Comparison of ENCODE assay signal across 8 cellular contexts in genomic region chr1:77682442-77683141, GRCh38. TPM values are rescaled to one million over a fixed set of nuclear protein-coding genes. Genes with fewer than 3 reads are reported as not detected.
DNase-seq lines count a peak whose midpoint lies in the region; ATAC-seq and TF ChIP-seq lines count a peak whose summit lies in the region.

TSS of gene ZZZ3 (minus strand) at chr1:77682658. CDS start at chr1:77633354, 49,304 bp downstream.

- no peaks in the 10 kb centered on the region for H3K36me3 ChIP-seq in right atrium auricular region
- H3K36me3 ChIP-seq in uterus: no peaks in the 10 kb centered on the region

- H3K4me1 ChIP-seq in right atrium auricular region: peaks cover 0 to 39% of the 10 kb centered on the region in 2 donors
- H3K4me1 ChIP-seq in uterus: no peaks in the 10 kb centered on the region

- TF ChIP-seq CTCF in right atrium auricular region (IDR thresholded peaks at IDR 0.05): no peak
- TF ChIP-seq CTCF in uterus (IDR thresholded peaks at IDR 0.05): no peak

- H3K36me3 Mint-ChIP-seq in T-helper 17 cell (ENCODE audit: low read depth): peaks cover 2% of the 10 kb centered on the region

- H3K9me3 ChIP-seq in T-helper 17 cell (ENCODE audit: control insufficient read depth, low read length, poor library complexity, severe bottlenecking): no peaks in the 10 kb centered on the region
- H3K9me3 ChIP-seq in right atrium auricular region: no peaks in the 10 kb centered on the region
- H3K9me3 ChIP-seq in uterus: no peaks in the 10 kb centered on the region

- H3K27me3 ChIP-seq in right atrium auricular region: no peaks in the 10 kb centered on the region
- H3K27me3 ChIP-seq in uterus: no peaks in the 10 kb centered on the region

- H3K27ac Mint-ChIP-seq in T-helper 17 cell: peak within 1 kb of the TSS; percentile 96

- no peaks in the 10 kb centered on the region for H3K27me3 Mint-ChIP-seq in T-helper 17 cell

- peak; percentile 75 for TF ChIP-seq POLR2A in GM15510 (IDR thresholded peaks at IDR 0.05; ENCODE audit: borderline replicate concordance, extremely low read depth, insufficient read length)
- TF ChIP-seq POLR2A in uterus (IDR thresholded peaks at IDR 0.05): peak in 1 of 2 donors; percentile 8

- peak within 1 kb of the TSS; percentile 78 to 87 for H3K4me3 ChIP-seq in right atrium auricular region
- H3K4me3 ChIP-seq in uterus: peak within 1 kb of the TSS; percentile 78 to 80

- H3K4me1 Mint-ChIP-seq in T-helper 17 cell: peaks cover 33% of the 10 kb centered on the region

- intact Hi-C loops in uterus (cut with DNase I; ENCODE audit: low total_unique reads): no loop called here

- peak; percentile 68 for ATAC-seq in HG02885 (IDR thresholded peaks at IDR 0.05; ENCODE audit: poor library complexity, unreplicated experiment)
- peak; percentile 75 for ATAC-seq in T-helper 17 cell

- peak; percentile 97 for DNase-seq in NCI-H1694 treated with DMSO at 0.1 percent for 48 hours (lab: John Stamatoyannopoulos, UW)
- peak; percentile 84 to 93 (median 86) for DNase-seq in T-helper 17 cell
- peak; percentile 95 for DNase-seq in right atrium auricular region (ENCODE audit: low spot score)
- DNase-seq in pulmonary artery endothelial cell (ENCODE audit: low read depth, low spot score): peak; percentile 77
- peak; percentile 94 to 95 for DNase-seq in uterus

- H3K4me3 Mint-ChIP-seq in T-helper 17 cell: peak within 1 kb of the TSS; percentile 94

- H3K27ac ChIP-seq in angular gyrus (ENCODE audit: low read depth, low read length) (peak within 1 kb of the TSS; percentile 98), right atrium auricular region (peak within 1 kb of the TSS; percentile 95 to 97), uterus (peak within 1 kb of the TSS; percentile 91 to 96)

RNA-seq across cellular contexts. Expression of gene ZZZ3, which starts in this region (rescaled TPM):
- total RNA-seq in T-helper 17 cell (10 to 100 TPM; 49.8 to 55.5 TPM), right atrium auricular region (10 to 100 TPM; 24.1 to 27.4 TPM), pulmonary artery endothelial cell (62.9 and 83.0 TPM in 2 replicates), uterus (100 to 1,000 TPM in 1 of 4 donors, 10 to 100 TPM in 3; 36.6 to 182 (median 79.6) TPM)

Comparison
In these comparisons a context has a peak if more than half of its experiments do, and no peak if none do; other contexts are left out.
1. Peak in every context shown above with its lines: DNase-seq, ATAC-seq, H3K4me3 ChIP-seq and H3K27ac ChIP-seq.